In genomic region chr7:121587454-121587853, GRCh38 we compare ENCODE assay signal across 5 cellular contexts.
"Had no signal": no experiment of that assay in that cellular context is flagged by ENCODE, and none has a peak within 500 bp of the region (broad histone marks: within the 10 kb centered on the region; RNA-seq: fewer than 3 reads in every experiment).

No MANE protein-coding gene starts in this region.

- DNase-seq: GM23248, H9, HCEC 1CT, IMR-90 had no signal

- H2AFZ ChIP-seq: GM23248 had no signal

- H3K4me3 ChIP-seq: GM23248, K562 had no signal

- H3K4me3 Mint-ChIP-seq: H9 had no signal

- ATAC-seq: K562 had no signal

- H3K9ac ChIP-seq: GM23248 had no signal

- H3K27ac ChIP-seq: GM23248 had no signal
